ENCODE assay signal across 8 cellular contexts in genomic region chr4:83284161-83285021, GRCh38. TPM values are rescaled to one million over a fixed set of nuclear protein-coding genes. Genes with fewer than 3 reads are reported as not detected.
DNase-seq lines count a peak whose midpoint lies in the region; ATAC-seq and TF ChIP-seq lines count a peak whose summit lies in the region.

COQ2 (minus strand) TSS chr4:83284798; CDS start chr4:83284764, 34 bp downstream.

- peak within 1 kb of the TSS; percentile 94 for H3K4me3 Mint-ChIP-seq in T-helper 17 cell

- peaks cover 3% of the 10 kb centered on the region for H3K36me3 Mint-ChIP-seq in T-helper 17 cell (ENCODE audit: low read depth)

- H3K27me3 ChIP-seq in right atrium auricular region, result no peaks in the 10 kb centered on the region
- H3K27me3 ChIP-seq in vagina, result no peaks in the 10 kb centered on the region

- in situ Hi-C loops in GM13977 (cut with MboI; ENCODE audit: low pct_unique_long_range_greater_than_20kb, low sequenced_read_pairs, unreplicated experiment), result loop anchor here (25.0 kb wide), 1 partner anchor 822 kb away; no protein-coding TSS in a partner anchor

- H3K27ac Mint-ChIP-seq in T-helper 17 cell, result peak within 1 kb of the TSS; percentile 96

- H3K4me1 ChIP-seq in right atrium auricular region (peaks cover 0 to 15% of the 10 kb centered on the region in 2 donors), vagina (peaks cover 28% of the 10 kb centered on the region)

- no peaks in the 10 kb centered on the region for H3K27me3 Mint-ChIP-seq in T-helper 17 cell

- intact Hi-C loops in vagina (cut with DNase I), result no loop called here

- H3K9me3 ChIP-seq in T-helper 17 cell (ENCODE audit: control insufficient read depth, low read length, poor library complexity, severe bottlenecking), result no peaks in the 10 kb centered on the region
- H3K9me3 ChIP-seq in right atrium auricular region, result no peaks in the 10 kb centered on the region
- no peaks in the 10 kb centered on the region for H3K9me3 ChIP-seq in vagina

- peak; percentile 87 for ATAC-seq in HG02852 (IDR thresholded peaks at IDR 0.05; ENCODE audit: unreplicated experiment)
- peak; percentile 91 for ATAC-seq in T-helper 17 cell

- H3K27ac ChIP-seq in angular gyrus (ENCODE audit: low read depth, low read length), result peak within 1 kb of the TSS; percentile 85
- H3K27ac ChIP-seq in right atrium auricular region, result peak within 1 kb of the TSS; percentile 90 to 94
- H3K27ac ChIP-seq in vagina, result peak within 1 kb of the TSS; percentile 95

- TF ChIP-seq POLR2A in vagina (IDR thresholded peaks at IDR 0.05), result peak in 1 of 2 donors; percentile 38

- H3K36me3 ChIP-seq in right atrium auricular region (no peaks in the 10 kb centered on the region), vagina (no peaks in the 10 kb centered on the region)

- peak; percentile 12 for TF ChIP-seq CTCF in GM13977 (IDR thresholded peaks at IDR 0.05; ENCODE audit: extremely low read depth, insufficient read depth, missing control alignments)
- peak in 1 of 2 donors; percentile 58 for TF ChIP-seq CTCF in right atrium auricular region (IDR thresholded peaks at IDR 0.05)
- peak in 1 of 3 experiments; percentile 35 for TF ChIP-seq CTCF in vagina (IDR thresholded peaks at IDR 0.05)

- peak within 1 kb of the TSS; percentile 65 to 67 for H3K4me3 ChIP-seq in right atrium auricular region
- peak within 1 kb of the TSS; percentile 60 to 63 for H3K4me3 ChIP-seq in vagina

- peaks cover 32% of the 10 kb centered on the region for H3K4me1 Mint-ChIP-seq in T-helper 17 cell

- DNase-seq in GM13977 (ENCODE audit: low spot score) (peak; percentile 93), NCI-H1436 treated with DMSO at 0.1 percent for 48 hours (lab: John Stamatoyannopoulos, UW) (peak; percentile 63), T-helper 17 cell (peak; percentile 89 to 92 (median 92)), right atrium auricular region (ENCODE audit: low spot score) (peak; percentile 96), pulmonary artery endothelial cell (ENCODE audit: low read depth, low spot score) (peak; percentile 78), vagina (ENCODE audit: extremely low spot score in 2 of 2) (peak in 1 of 2 donors; percentile 95)

RNA-seq across cellular contexts. Expression of gene COQ2, which starts in this region (rescaled TPM):
- 1 to 10 TPM; 4.7 to 5.5 TPM for total RNA-seq in T-helper 17 cell
- total RNA-seq in right atrium auricular region, result 10 to 100 TPM; 12.0 to 15.1 TPM
- 18.6 and 29.8 TPM in 2 replicates for total RNA-seq in pulmonary artery endothelial cell
- 4.2 TPM for total RNA-seq in vagina
